In the genomic region with DNA sequence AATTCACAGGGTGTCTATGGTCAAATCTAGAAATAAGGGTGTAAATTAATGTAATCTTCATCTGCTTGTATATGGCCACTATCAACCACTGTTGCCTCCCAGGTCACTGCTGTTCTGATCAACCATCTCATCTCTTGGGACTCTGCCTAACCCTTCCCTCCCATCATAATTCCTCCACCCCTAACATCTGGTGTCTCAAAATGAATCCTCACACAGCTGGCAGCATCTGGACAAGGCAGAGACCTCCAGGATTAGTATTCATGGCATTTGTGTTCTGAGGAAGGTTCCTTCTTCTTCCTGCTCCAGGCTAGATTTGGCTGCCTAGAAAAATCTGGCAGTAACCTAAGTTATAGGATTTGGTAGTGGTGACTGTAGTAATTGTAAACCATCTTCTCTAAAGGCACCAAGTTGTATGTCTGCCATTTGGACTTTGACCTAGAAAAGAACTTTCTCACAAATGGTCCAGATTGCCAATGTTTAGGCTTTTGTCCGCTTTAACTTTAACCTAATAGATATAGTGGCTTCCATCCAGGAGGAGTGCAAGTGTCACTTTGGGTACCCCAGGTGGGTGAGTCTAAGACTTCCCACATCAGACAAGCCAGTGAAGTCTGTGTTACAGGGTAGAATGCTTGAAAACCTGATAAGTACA, we compare ENCODE assay signal across 13 cellular contexts. TPM values are rescaled to one million over a fixed set of nuclear protein-coding genes. Genes with fewer than 3 reads are reported as not detected.
A peak's percentile ranks its signal among the peaks of the same experiment; 100 is the strongest.
DNase-seq lines count a peak whose midpoint lies in the region; ATAC-seq, FAIRE-seq and TF ChIP-seq lines count a peak whose summit lies in the region.
"Had no signal": no experiment of that assay in that cellular context is flagged by ENCODE, and none has a peak within 500 bp of the region (broad histone marks: within the 10 kb centered on the region; RNA-seq: fewer than 3 reads in every experiment).

No MANE protein-coding gene starts in this region.

- DNase-seq in DMS 273 (lab: John Stamatoyannopoulos, UW; ENCODE audit: unreplicated experiment) (peak; percentile 11), DMS 273 treated with DMSO at 0.1 percent for 48 hours (lab: John Stamatoyannopoulos, UW) (no peak), ascending aorta (ENCODE audit: low spot score in 2 of 2) (no peak), keratinocyte (ENCODE audit: low read depth, low spot score) (no peak), transverse colon (no peak), upper lobe of right lung (no peak)
- DNase-seq in activated naive CD4-positive, alpha-beta T cell treated with anti-CD3 and anti-CD28 coated beads, Interleukin-2, amount 50 U/mL, for 16 hours = no peak
- DNase-seq in activated CD4-positive, alpha-beta T cell treated with anti-CD3 and anti-CD28 coated beads, Interleukin-2, amount 50 U/mL, for 4 hours = no peak
- DNase-seq: NCI-H2029 treated with DMSO at 0.1 percent for 48 hours, SW 1271 had no signal

- FAIRE-seq in keratinocyte (lab: Jason Lieb, UNC) = peak; percentile 78
- FAIRE-seq: frontal cortex had no signal

- H3K9me1 ChIP-seq in keratinocyte (ENCODE audit: control insufficient read depth, extremely low read depth, insufficient read depth, low read length) = no peaks in the 10 kb centered on the region

- in situ Hi-C loops in transverse colon (cut with MboI; ENCODE audit: low pct_ligation_motif_present in 1 of 4, low pct_unique_long_range_greater_than_20kb in 1 of 4, low sequenced_read_pairs in 3 of 4) = no loop called here

- H3K36me3 ChIP-seq in ascending aorta (no peaks in the 10 kb centered on the region), keratinocyte (ENCODE audit: control insufficient read depth in 2 of 2, extremely low read depth in 1 of 2, insufficient read depth in 2 of 2, low read length in 2 of 2) (no peaks in the 10 kb centered on the region), transverse colon (no peaks in the 10 kb centered on the region), upper lobe of right lung (no peaks in the 10 kb centered on the region)

- peaks cover 9% of the 10 kb centered on the region for H3K79me2 ChIP-seq in keratinocyte (ENCODE audit: control insufficient read depth, insufficient read depth, low read length)

- no peaks in the 10 kb centered on the region for H4K20me1 ChIP-seq in keratinocyte (ENCODE audit: control insufficient read depth, extremely low read depth, insufficient read depth, low read length)

- TF ChIP-seq POLR2A in transverse colon (IDR thresholded peaks at IDR 0.05) = no peak

- H3K4me3 ChIP-seq in ascending aorta = no peak overlapping the region
- peak overlapping the region in 2 of 3 experiments; percentile 34 to 45 for H3K4me3 ChIP-seq in keratinocyte (ENCODE audit: control insufficient read depth in 2 of 3, extremely low read depth in 1 of 3, insufficient read depth in 2 of 3, low read depth in 1 of 3, low read length in 3 of 3)
- no peak overlapping the region for H3K4me3 ChIP-seq in transverse colon
- H3K4me3 ChIP-seq in upper lobe of right lung = no peak overlapping the region

- H3K27ac ChIP-seq in ascending aorta (peak overlapping the region; percentile 79 to 95), keratinocyte (ENCODE audit: control insufficient read depth, insufficient read depth, low read length) (peak overlapping the region; percentile 89), transverse colon (peak overlapping the region; percentile 8 to 91 (median 36)), upper lobe of right lung (no peak overlapping the region)
- H3K27ac ChIP-seq: 22Rv1 had no signal

- dilution Hi-C loops in keratinocyte (cut with MboI; ENCODE audit: extremely low pct_ligation_motif_present, low sequenced_read_pairs) = no loop called here

- TF ChIP-seq CTCF in ascending aorta (IDR thresholded peaks at IDR 0.05) (no peak), keratinocyte (optimal IDR thresholded peaks at IDR 0.05 in 1 of 3, IDR thresholded peaks at IDR 0.05 in 1 of 3, conservative IDR thresholded peaks at IDR 0.05 in 1 of 3; ENCODE audit: extremely low read depth in 1 of 3, insufficient read depth in 2 of 3, low read length in 3 of 3) (no peak), transverse colon (IDR thresholded peaks at IDR 0.05) (no peak), upper lobe of right lung (IDR thresholded peaks at IDR 0.05) (no peak)

- H3K4me2 ChIP-seq in keratinocyte (ENCODE audit: control insufficient read depth, extremely low read depth, insufficient read depth, low read depth, low read length) = peak overlapping the region; percentile 72

- H3K27me3 ChIP-seq in ascending aorta = no peaks in the 10 kb centered on the region
- H3K27me3 ChIP-seq in keratinocyte (ENCODE audit: control insufficient read depth, extremely low read depth, insufficient read depth, low read length) = no peaks in the 10 kb centered on the region
- no peaks in the 10 kb centered on the region for H3K27me3 ChIP-seq in transverse colon
- no peaks in the 10 kb centered on the region for H3K27me3 ChIP-seq in upper lobe of right lung

- ATAC-seq in upper lobe of right lung = no peak
- ATAC-seq: activated CD4-positive, CD25-positive, alpha-beta regulatory T cell treated with anti-CD3 and anti-CD28 coated beads, Interleukin-2, amount 50 U/mL, for 24 hours had no signal

- no peak for TF ChIP-seq EP300 in transverse colon (IDR thresholded peaks at IDR 0.05; ENCODE audit: low read depth)

- H3K4me1 ChIP-seq in ascending aorta = peaks cover 4 to 27% of the 10 kb centered on the region in 2 donors
- peaks cover 47% of the 10 kb centered on the region for H3K4me1 ChIP-seq in keratinocyte (ENCODE audit: control insufficient read depth, extremely low read depth, insufficient read depth, low read length)
- H3K4me1 ChIP-seq in transverse colon = peaks cover 10 to 25% (median 16%) of the 10 kb centered on the region in 4 donors
- H3K4me1 ChIP-seq in upper lobe of right lung = peaks cover 28% of the 10 kb centered on the region

- H3K9me3 ChIP-seq in ascending aorta (no peaks in the 10 kb centered on the region), keratinocyte (ENCODE audit: control insufficient read depth, low read depth, low read length) (no peaks in the 10 kb centered on the region), transverse colon (no peaks in the 10 kb centered on the region), upper lobe of right lung (no peaks in the 10 kb centered on the region)

- peak overlapping the region; percentile 87 for H2AFZ ChIP-seq in keratinocyte (ENCODE audit: control insufficient read depth, low read length)

- peak overlapping the region; percentile 41 for H3K9ac ChIP-seq in keratinocyte (ENCODE audit: control insufficient read depth, extremely low read depth, insufficient read depth, low read length)

- intact Hi-C loops in ascending aorta (cut with DNase I) (loop anchor here (5.0 kb wide), 3 partner anchors 338 to 727 kb away; a partner anchor contains a TSS), transverse colon (cut with DNase I; ENCODE audit: low total_unique reads) (no loop called here), upper lobe of right lung (cut with DNase I) (no loop called here)

- WGBS in transverse colon (ENCODE audit: low coverage in 1 of 2), 2 donors = 75 to 80% methylated on average over 1 of the region's 1 CpG

RNA-seq across cellular contexts. Expression of a gene that starts 3.2 kb away (rescaled TPM):
- total RNA-seq in ascending aorta (112 TPM), transverse colon (10 to 100 TPM; 38.6 to 56.8 (median 48.7) TPM), upper lobe of right lung (142 TPM)
- 5.9 to 20.9 TPM (median 9.4 TPM) in 3 replicates for polyA plus RNA-seq in keratinocyte
- polyA plus RNA-seq in keratinocyte (2011; ENCODE audit: low read depth) = 27.1 TPM
- polyA plus RNA-seq in keratinocyte (2011; cell fraction: cytosol; rRNA removed) = 6.7 and 11.7 TPM in 2 replicates
- polyA plus RNA-seq in keratinocyte (2011; cell fraction: nucleus; rRNA removed) = 5.7 and 8.2 TPM in 2 replicates
- 6.6 and 10.4 TPM in 2 replicates for polyA plus RNA-seq in keratinocyte (2012; ENCODE audit: low replicate concordance)
- polyA minus RNA-seq in keratinocyte = 11.2 to 24.2 TPM (median 13.4 TPM) in 3 replicates
- polyA minus RNA-seq in keratinocyte (2011; cell fraction: cytosol; rRNA and poly(A)+ RNA removed) = 14.2 TPM
- polyA minus RNA-seq in keratinocyte (2011; cell fraction: nucleus; rRNA and poly(A)+ RNA removed) = 9.8 and 23.3 TPM in 2 replicates

Comparison
In these comparisons a context has a peak if more than half of its experiments do, and no peak if none do; other contexts are left out.
1. H3K4me3 ChIP-seq: peak in keratinocyte (2 of 3); none in ascending aorta (0 of 2), transverse colon (0 of 4) and upper lobe of right lung (single experiment).